ENCODE assay signal across 1 cellular context in genomic region chr10:49241365-49241764, GRCh38.
TF ChIP-seq lines count a peak whose summit lies in the region.

No MANE protein-coding gene starts in this region.

TF ChIP-seq in K562, 482 proteins besides CTCF, POLR2A, EP300 and RAD21:
- TF ChIP-seq HDAC6 (IDR thresholded peaks at IDR 0.05; ENCODE audit: low read depth, low read length): no peak
- TF ChIP-seq RFX7 (CRISPR knock-in tag; IDR thresholded peaks at IDR 0.05): no peak
- no peak for TF ChIP-seq DIDO1 (tag; IDR thresholded peaks at IDR 0.05; ENCODE audit: low read depth)
- no peak for TF ChIP-seq HOXB6 (CRISPR knock-in tag; IDR thresholded peaks at IDR 0.05; ENCODE audit: borderline replicate concordance)
- TF ChIP-seq HEY1 (CRISPR knock-in tag; IDR thresholded peaks at IDR 0.05; ENCODE audit: borderline replicate concordance): no peak
- TF ChIP-seq, protein P1, sequence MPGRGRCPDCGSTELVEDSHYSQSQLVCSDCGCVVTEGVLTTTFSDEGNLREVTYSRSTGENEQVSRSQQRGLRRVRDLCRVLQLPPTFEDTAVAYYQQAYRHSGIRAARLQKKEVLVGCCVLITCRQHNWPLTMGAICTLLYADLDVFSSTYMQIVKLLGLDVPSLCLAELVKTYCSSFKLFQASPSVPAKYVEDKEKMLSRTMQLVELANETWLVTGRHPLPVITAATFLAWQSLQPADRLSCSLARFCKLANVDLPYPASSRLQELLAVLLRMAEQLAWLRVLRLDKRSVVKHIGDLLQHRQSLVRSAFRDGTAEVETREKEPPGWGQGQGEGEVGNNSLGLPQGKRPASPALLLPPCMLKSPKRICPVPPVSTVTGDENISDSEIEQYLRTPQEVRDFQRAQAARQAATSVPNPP (IDR thresholded peaks at IDR 0.05; ENCODE audit: borderline replicate concordance, insufficient read depth, insufficient read length): no peak
- no peak for TF ChIP-seq ARID2 (IDR thresholded peaks at IDR 0.05)
- no peak for TF ChIP-seq RFX1 (IDR thresholded peaks at IDR 0.05)
- TF ChIP-seq ZNF766 (CRISPR knock-in tag; conservative IDR thresholded peaks at IDR 0.05): no peak
